1 cellular context compared by ENCODE assay signal in the genomic region with DNA sequence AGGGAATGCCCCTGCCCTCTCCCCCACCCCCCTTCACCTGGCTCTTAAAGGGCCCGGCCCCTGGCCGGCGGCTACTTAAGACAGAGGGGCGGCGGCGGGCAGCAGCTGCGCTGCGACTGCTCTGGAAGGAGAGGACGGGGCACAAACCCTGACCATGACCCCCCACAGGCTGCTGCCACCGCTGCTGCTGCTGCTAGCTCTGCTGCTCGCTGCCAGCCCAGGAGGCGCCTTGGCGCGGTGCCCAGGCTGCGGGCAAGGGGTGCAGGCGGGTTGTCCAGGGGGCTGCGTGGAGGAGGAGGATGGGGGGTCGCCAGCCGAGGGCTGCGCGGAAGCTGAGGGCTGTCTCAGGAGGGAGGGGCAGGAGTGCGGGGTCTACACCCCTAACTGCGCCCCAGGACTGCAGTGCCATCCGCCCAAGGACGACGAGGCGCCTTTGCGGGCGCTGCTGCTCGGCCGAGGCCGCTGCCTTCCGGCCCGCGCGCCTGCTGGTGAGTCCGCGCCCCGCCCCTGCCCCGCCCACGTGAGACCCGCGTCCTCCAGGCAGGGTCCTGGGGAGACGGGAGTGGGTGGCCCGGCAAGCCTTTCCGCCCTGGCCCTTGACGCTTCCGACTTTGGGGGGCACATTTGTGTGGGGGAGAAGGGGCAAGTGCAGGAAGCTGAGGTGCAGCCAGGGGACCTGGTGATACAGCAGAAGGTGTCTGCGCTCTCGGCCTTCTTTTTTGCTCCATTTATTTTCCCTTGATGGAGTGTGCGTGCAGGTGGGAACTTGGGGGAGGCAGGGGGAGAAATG.
TF ChIP-seq lines count a peak whose summit lies in the region.

A gene with protein sequence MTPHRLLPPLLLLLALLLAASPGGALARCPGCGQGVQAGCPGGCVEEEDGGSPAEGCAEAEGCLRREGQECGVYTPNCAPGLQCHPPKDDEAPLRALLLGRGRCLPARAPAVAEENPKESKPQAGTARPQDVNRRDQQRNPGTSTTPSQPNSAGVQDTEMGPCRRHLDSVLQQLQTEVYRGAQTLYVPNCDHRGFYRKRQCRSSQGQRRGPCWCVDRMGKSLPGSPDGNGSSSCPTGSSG (plus strand): TSS at position 104 of the 790 bp plus-strand sequence. CDS start 51 bp downstream, at position 155.

TF ChIP-seq in HepG2, 621 proteins besides CTCF, POLR2A, EP300 and RAD21 (continued from another document and continues in another):
- TF ChIP-seq, protein P1, sequence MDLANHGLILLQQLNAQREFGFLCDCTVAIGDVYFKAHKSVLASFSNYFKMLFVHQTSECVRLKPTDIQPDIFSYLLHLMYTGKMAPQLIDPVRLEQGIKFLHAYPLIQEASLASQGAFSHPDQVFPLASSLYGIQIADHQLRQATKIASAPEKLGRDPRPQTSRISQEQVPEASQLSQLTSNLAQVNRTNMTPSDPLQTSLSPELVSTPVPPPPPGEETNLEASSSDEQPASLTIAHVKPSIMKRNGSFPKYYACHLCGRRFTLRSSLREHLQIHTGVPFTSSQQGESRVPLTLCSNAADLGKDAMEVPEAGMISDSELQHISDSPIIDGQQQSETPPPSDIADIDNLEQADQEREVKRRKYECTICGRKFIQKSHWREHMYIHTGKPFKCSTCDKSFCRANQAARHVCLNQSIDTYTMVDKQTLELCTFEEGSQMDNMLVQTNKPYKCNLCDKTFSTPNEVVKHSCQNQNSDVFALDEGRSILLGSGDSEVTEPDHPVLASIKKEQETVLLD (CRISPR knock-in tag; IDR thresholded peaks at IDR 0.05; ENCODE audit: low read depth) = no peak
- TF ChIP-seq ONECUT2 (CRISPR knock-in tag; IDR thresholded peaks at IDR 0.05) (no peak), ATF1 (CRISPR knock-in tag; IDR thresholded peaks at IDR 0.05) (no peak), THAP11 (CRISPR knock-in tag; IDR thresholded peaks at IDR 0.05) (no peak), YEATS4 (CRISPR knock-in tag; IDR thresholded peaks at IDR 0.05; ENCODE audit: borderline replicate concordance) (no peak), HNRNPUL1 (IDR thresholded peaks at IDR 0.05; ENCODE audit: low read depth, low read length) (no peak), RBAK (CRISPR knock-in tag; IDR thresholded peaks at IDR 0.05) (no peak), SMARCC2 (IDR thresholded peaks at IDR 0.05) (no peak), REPIN1 (CRISPR knock-in tag; IDR thresholded peaks at IDR 0.05; ENCODE audit: borderline replicate concordance, low read depth) (no peak), TOPORS (CRISPR knock-in tag; IDR thresholded peaks at IDR 0.05) (no peak), FOXC1 (CRISPR knock-in tag; IDR thresholded peaks at IDR 0.05; ENCODE audit: borderline replicate concordance) (no peak), ZNF788 (CRISPR knock-in tag; IDR thresholded peaks at IDR 0.05; ENCODE audit: borderline replicate concordance) (no peak), MED1 (CRISPR knock-in tag; IDR thresholded peaks at IDR 0.05) (no peak), PRMT3 (CRISPR knock-in tag; IDR thresholded peaks at IDR 0.05; ENCODE audit: borderline replicate concordance, low read depth) (no peak), ZFP90 (CRISPR knock-in tag; IDR thresholded peaks at IDR 0.05; ENCODE audit: borderline replicate concordance) (no peak; the same call in 1 of the 2 replicates), TBX3 (IDR thresholded peaks at IDR 0.05; ENCODE audit: borderline replicate concordance) (no peak), NR1H2 (CRISPR knock-in tag; IDR thresholded peaks at IDR 0.05; ENCODE audit: borderline replicate concordance, low read depth) (no peak), ZNF891 (CRISPR knock-in tag; IDR thresholded peaks at IDR 0.05) (peak; percentile 58; the same call in 1 of the 2 replicates), ZFP1 (CRISPR knock-in tag; IDR thresholded peaks at IDR 0.05) (no peak), ZNF724P (CRISPR knock-in tag; IDR thresholded peaks at IDR 0.05; ENCODE audit: borderline replicate concordance) (no peak), IRF2 (CRISPR knock-in tag; IDR thresholded peaks at IDR 0.05) (no peak), NFIB (CRISPR knock-in tag; IDR thresholded peaks at IDR 0.05; ENCODE audit: borderline replicate concordance) (no peak), ZNF430 (CRISPR knock-in tag; IDR thresholded peaks at IDR 0.05) (no peak), ZNF335 (CRISPR knock-in tag; IDR thresholded peaks at IDR 0.05) (no peak), ELF3 (CRISPR knock-in tag; IDR thresholded peaks at IDR 0.05) (no peak; the same call in 1 of the 2 replicates), XBP1 (CRISPR knock-in tag; IDR thresholded peaks at IDR 0.05) (no peak)
- TF ChIP-seq, protein P2, sequence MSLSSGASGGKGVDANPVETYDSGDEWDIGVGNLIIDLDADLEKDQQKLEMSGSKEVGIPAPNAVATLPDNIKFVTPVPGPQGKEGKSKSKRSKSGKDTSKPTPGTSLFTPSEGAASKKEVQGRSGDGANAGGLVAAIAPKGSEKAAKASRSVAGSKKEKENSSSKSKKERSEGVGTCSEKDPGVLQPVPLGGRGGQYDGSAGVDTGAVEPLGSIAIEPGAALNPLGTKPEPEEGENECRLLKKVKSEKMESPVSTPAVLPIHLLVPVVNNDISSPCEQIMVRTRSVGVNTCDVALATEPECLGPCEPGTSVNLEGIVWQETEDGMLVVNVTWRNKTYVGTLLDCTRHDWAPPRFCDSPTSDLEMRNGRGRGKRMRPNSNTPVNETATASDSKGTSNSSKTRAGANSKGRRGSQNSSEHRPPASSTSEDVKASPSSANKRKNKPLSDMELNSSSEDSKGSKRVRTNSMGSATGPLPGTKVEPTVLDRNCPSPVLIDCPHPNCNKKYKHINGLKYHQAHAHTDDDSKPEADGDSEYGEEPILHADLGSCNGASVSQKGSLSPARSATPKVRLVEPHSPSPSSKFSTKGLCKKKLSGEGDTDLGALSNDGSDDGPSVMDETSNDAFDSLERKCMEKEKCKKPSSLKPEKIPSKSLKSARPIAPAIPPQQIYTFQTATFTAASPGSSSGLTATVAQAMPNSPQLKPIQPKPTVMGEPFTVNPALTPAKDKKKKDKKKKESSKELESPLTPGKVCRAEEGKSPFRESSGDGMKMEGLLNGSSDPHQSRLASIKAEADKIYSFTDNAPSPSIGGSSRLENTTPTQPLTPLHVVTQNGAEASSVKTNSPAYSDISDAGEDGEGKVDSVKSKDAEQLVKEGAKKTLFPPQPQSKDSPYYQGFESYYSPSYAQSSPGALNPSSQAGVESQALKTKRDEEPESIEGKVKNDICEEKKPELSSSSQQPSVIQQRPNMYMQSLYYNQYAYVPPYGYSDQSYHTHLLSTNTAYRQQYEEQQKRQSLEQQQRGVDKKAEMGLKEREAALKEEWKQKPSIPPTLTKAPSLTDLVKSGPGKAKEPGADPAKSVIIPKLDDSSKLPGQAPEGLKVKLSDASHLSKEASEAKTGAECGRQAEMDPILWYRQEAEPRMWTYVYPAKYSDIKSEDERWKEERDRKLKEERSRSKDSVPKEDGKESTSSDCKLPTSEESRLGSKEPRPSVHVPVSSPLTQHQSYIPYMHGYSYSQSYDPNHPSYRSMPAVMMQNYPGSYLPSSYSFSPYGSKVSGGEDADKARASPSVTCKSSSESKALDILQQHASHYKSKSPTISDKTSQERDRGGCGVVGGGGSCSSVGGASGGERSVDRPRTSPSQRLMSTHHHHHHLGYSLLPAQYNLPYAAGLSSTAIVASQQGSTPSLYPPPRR (CRISPR knock-in tag; IDR thresholded peaks at IDR 0.05; ENCODE audit: borderline replicate concordance) = peak; percentile 45; the same call in 1 of the 2 replicates
- TF ChIP-seq, protein P3, sequence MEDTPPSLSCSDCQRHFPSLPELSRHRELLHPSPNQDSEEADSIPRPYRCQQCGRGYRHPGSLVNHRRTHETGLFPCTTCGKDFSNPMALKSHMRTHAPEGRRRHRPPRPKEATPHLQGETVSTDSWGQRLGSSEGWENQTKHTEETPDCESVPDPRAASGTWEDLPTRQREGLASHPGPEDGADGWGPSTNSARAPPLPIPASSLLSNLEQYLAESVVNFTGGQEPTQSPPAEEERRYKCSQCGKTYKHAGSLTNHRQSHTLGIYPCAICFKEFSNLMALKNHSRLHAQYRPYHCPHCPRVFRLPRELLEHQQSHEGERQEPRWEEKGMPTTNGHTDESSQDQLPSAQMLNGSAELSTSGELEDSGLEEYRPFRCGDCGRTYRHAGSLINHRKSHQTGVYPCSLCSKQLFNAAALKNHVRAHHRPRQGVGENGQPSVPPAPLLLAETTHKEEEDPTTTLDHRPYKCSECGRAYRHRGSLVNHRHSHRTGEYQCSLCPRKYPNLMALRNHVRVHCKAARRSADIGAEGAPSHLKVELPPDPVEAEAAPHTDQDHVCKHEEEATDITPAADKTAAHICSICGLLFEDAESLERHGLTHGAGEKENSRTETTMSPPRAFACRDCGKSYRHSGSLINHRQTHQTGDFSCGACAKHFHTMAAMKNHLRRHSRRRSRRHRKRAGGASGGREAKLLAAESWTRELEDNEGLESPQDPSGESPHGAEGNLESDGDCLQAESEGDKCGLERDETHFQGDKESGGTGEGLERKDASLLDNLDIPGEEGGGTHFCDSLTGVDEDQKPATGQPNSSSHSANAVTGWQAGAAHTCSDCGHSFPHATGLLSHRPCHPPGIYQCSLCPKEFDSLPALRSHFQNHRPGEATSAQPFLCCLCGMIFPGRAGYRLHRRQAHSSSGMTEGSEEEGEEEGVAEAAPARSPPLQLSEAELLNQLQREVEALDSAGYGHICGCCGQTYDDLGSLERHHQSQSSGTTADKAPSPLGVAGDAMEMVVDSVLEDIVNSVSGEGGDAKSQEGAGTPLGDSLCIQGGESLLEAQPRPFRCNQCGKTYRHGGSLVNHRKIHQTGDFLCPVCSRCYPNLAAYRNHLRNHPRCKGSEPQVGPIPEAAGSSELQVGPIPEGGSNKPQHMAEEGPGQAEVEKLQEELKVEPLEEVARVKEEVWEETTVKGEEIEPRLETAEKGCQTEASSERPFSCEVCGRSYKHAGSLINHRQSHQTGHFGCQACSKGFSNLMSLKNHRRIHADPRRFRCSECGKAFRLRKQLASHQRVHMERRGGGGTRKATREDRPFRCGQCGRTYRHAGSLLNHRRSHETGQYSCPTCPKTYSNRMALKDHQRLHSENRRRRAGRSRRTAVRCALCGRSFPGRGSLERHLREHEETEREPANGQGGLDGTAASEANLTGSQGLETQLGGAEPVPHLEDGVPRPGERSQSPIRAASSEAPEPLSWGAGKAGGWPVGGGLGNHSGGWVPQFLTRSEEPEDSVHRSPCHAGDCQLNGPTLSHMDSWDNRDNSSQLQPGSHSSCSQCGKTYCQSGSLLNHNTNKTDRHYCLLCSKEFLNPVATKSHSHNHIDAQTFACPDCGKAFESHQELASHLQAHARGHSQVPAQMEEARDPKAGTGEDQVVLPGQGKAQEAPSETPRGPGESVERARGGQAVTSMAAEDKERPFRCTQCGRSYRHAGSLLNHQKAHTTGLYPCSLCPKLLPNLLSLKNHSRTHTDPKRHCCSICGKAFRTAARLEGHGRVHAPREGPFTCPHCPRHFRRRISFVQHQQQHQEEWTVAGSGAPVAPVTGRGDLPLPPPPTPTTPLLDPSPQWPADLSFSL (CRISPR knock-in tag; IDR thresholded peaks at IDR 0.05) = no peak
- TF ChIP-seq, protein P4, sequence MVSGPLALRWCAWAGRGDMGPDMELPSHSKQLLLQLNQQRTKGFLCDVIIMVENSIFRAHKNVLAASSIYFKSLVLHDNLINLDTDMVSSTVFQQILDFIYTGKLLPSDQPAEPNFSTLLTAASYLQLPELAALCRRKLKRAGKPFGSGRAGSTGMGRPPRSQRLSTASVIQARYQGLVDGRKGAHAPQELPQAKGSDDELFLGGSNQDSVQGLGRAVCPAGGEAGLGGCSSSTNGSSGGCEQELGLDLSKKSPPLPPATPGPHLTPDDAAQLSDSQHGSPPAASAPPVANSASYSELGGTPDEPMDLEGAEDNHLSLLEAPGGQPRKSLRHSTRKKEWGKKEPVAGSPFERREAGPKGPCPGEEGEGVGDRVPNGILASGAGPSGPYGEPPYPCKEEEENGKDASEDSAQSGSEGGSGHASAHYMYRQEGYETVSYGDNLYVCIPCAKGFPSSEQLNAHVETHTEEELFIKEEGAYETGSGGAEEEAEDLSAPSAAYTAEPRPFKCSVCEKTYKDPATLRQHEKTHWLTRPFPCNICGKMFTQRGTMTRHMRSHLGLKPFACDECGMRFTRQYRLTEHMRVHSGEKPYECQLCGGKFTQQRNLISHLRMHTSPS (CRISPR knock-in tag; IDR thresholded peaks at IDR 0.05; ENCODE audit: low read depth) = peak; percentile 89
- TF ChIP-seq, protein P5, sequence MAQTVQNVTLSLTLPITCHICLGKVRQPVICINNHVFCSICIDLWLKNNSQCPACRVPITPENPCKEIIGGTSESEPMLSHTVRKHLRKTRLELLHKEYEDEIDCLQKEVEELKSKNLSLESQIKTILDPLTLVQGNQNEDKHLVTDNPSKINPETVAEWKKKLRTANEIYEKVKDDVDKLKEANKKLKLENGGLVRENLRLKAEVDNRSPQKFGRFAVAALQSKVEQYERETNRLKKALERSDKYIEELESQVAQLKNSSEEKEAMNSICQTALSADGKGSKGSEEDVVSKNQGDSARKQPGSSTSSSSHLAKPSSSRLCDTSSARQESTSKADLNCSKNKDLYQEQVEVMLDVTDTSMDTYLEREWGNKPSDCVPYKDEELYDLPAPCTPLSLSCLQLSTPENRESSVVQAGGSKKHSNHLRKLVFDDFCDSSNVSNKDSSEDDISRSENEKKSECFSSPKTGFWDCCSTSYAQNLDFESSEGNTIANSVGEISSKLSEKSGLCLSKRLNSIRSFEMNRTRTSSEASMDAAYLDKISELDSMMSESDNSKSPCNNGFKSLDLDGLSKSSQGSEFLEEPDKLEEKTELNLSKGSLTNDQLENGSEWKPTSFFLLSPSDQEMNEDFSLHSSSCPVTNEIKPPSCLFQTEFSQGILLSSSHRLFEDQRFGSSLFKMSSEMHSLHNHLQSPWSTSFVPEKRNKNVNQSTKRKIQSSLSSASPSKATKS (CRISPR knock-in tag; IDR thresholded peaks at IDR 0.05) = no peak
- TF ChIP-seq, protein P6, sequence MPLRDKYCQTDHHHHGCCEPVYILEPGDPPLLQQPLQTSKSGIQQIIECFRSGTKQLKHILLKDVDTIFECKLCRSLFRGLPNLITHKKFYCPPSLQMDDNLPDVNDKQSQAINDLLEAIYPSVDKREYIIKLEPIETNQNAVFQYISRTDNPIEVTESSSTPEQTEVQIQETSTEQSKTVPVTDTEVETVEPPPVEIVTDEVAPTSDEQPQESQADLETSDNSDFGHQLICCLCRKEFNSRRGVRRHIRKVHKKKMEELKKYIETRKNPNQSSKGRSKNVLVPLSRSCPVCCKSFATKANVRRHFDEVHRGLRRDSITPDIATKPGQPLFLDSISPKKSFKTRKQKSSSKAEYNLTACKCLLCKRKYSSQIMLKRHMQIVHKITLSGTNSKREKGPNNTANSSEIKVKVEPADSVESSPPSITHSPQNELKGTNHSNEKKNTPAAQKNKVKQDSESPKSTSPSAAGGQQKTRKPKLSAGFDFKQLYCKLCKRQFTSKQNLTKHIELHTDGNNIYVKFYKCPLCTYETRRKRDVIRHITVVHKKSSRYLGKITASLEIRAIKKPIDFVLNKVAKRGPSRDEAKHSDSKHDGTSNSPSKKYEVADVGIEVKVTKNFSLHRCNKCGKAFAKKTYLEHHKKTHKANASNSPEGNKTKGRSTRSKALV (CRISPR knock-in tag; IDR thresholded peaks at IDR 0.05) = 0 out of 2 replicates have a peak, but pooled peaks have one; percentile 29
- TF ChIP-seq, protein P7, sequence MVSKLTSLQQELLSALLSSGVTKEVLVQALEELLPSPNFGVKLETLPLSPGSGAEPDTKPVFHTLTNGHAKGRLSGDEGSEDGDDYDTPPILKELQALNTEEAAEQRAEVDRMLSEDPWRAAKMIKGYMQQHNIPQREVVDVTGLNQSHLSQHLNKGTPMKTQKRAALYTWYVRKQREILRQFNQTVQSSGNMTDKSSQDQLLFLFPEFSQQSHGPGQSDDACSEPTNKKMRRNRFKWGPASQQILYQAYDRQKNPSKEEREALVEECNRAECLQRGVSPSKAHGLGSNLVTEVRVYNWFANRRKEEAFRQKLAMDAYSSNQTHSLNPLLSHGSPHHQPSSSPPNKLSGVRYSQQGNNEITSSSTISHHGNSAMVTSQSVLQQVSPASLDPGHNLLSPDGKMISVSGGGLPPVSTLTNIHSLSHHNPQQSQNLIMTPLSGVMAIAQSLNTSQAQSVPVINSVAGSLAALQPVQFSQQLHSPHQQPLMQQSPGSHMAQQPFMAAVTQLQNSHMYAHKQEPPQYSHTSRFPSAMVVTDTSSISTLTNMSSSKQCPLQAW (CRISPR knock-in tag; IDR thresholded peaks at IDR 0.05) = no peak
